17 cellular contexts compared by ENCODE assay signal in genomic region chr20:36756482-36756881, GRCh38.
"Had no signal": no experiment of that assay in that cellular context is flagged by ENCODE, and none has a peak within 500 bp of the region (broad histone marks: within the 10 kb centered on the region; RNA-seq: fewer than 3 reads in every experiment).

No MANE protein-coding gene starts in this region.

- H3K4me3 ChIP-seq: colonic mucosa, esophagus muscularis mucosa, gastroesophageal sphincter, heart right ventricle had no signal

- DNase-seq: activated CD4-positive, alpha-beta T cell treated with anti-CD3 and anti-CD28 coated beads for 48 hours; activated CD8-positive, alpha-beta T cell treated with anti-CD3 and anti-CD28 coated beads, Interleukin-2, amount 10 ng/mL, durations not matched to agents 7 days and 5 days; activated naive CD4-positive, alpha-beta T cell treated with anti-CD3 and anti-CD28 coated beads for 36 hours; activated T-cell treated with anti-CD3 and anti-CD28 coated beads, Interleukin-2, amount 50 U/mL, for 24 hours; aorta; brain microvascular endothelial cell; central memory CD4-positive, alpha-beta T cell; colonic mucosa; heart right ventricle; mesendoderm; nucleus accumbens; stimulated activated naive CD8-positive, alpha-beta T cell treated with anti-CD3 and anti-CD28 coated beads, Interleukin-15, amount 100 ng/mL, for 72 hours; T-cell; trophoblast cell had no signal

- H3K9me3 ChIP-seq: colonic mucosa, esophagus muscularis mucosa, gastroesophageal sphincter, heart right ventricle had no signal

- H3K27me3 ChIP-seq: brain microvascular endothelial cell, colonic mucosa, esophagus muscularis mucosa, gastroesophageal sphincter, heart right ventricle had no signal

- ATAC-seq: activated CD8-positive, alpha-beta T cell treated with anti-CD3 and anti-CD28 coated beads, Interleukin-2, amount 10 ng/mL, durations not matched to agents 7 days and 5 days; gastroesophageal sphincter; heart right ventricle; stimulated activated naive CD8-positive, alpha-beta T cell treated with anti-CD3 and anti-CD28 coated beads, Interleukin-15, amount 100 ng/mL, for 72 hours; T-cell; WTC11 had no signal

- H3K27ac ChIP-seq: brain microvascular endothelial cell, colonic mucosa had no signal

- H3K4me1 ChIP-seq: colonic mucosa had no signal

- H3K36me3 ChIP-seq: colonic mucosa had no signal
